ENCODE assay signal across 24 cellular contexts in genomic region chr1:19063122-19063521, GRCh38.
"Had no signal": no experiment of that assay in that cellular context is flagged by ENCODE, and none has a peak within 500 bp of the region (broad histone marks: within the 10 kb centered on the region; RNA-seq: fewer than 3 reads in every experiment).

No MANE protein-coding gene starts in this region.

- FAIRE-seq: endometrium, islet of Langerhans, keratinocyte had no signal

- H3K4me3 ChIP-seq: colonic mucosa, esophagus squamous epithelium, gastrocnemius medialis, heart right ventricle, left lung, lower lobe of right lung, mucosa of descending colon had no signal

- DNase-seq: cortex of kidney; effector CD8-positive, alpha-beta T cell; effector memory CD8-positive, alpha-beta T cell; endodermal cell; esophagus squamous epithelium; foreskin fibroblast; foreskin melanocyte; gastrocnemius medialis; glutamatergic neuron; head of caudate nucleus; heart right ventricle; hippocampal formation; left cardiac atrium; left lung; left ventricle myocardium superior; lower lobe of right lung; mesenchymal stem cell; mucosa of descending colon; naive B cell had no signal

- H3K9me3 ChIP-seq: colonic mucosa, esophagus squamous epithelium, gastrocnemius medialis, heart right ventricle, left lung, lower lobe of right lung, mucosa of descending colon had no signal

- H3K4me1 ChIP-seq: gastrocnemius medialis had no signal

- H3K27me3 ChIP-seq: colonic mucosa had no signal

- H3K27ac ChIP-seq: epithelial cell of prostate, gastrocnemius medialis, heart right ventricle, left lung, lower lobe of right lung had no signal

- H3K36me3 ChIP-seq: colonic mucosa, esophagus squamous epithelium, gastrocnemius medialis, heart right ventricle, left lung, lower lobe of right lung had no signal

- ATAC-seq: effector memory CD8-positive, alpha-beta T cell; gastrocnemius medialis; heart right ventricle; left cardiac atrium; left lung; left ventricle myocardium superior; lower lobe of right lung had no signal
